In the genomic region with DNA sequence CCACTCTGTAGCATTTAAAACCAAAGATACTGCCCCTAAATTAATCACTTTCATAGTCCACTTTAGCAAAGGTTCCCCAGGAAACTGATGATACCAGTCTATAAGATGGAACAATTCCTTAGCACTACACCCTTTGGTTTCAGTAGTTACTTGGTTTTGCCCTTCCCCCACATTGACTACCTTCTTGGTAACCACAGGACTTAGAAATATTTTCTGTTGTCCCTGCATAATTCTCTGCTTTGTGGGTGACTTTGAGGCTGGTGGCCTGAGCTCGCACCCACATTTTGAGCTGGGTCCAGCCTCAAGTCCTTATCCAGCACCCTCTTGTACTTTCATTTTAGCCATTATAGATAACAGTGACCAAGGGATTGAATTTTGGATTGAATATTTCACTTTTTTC, we compare ENCODE assay signal across 30 cellular contexts. TPM values are rescaled to one million over a fixed set of nuclear protein-coding genes. Genes with fewer than 3 reads are reported as not detected.
DNase-seq lines count a peak whose midpoint lies in the region; ATAC-seq, FAIRE-seq and TF ChIP-seq lines count a peak whose summit lies in the region.
"Had no signal": no experiment of that assay in that cellular context is flagged by ENCODE, and none has a peak within 500 bp of the region (broad histone marks: within the 10 kb centered on the region; RNA-seq: fewer than 3 reads in every experiment).

No MANE protein-coding gene starts in this region.

- H3K36me3 ChIP-seq in liver (ENCODE audit: control insufficient read depth in 4 of 4, insufficient read depth in 3 of 4, low read depth in 1 of 4, low read length in 3 of 4) (peaks cover 6 to 38% (median 20%) of the 10 kb centered on the region in 4 donors), HepG2 (replicated peaks in 1 of 2; ENCODE audit: control insufficient read depth in 1 of 2, insufficient read depth in 2 of 2, low read length in 2 of 2) (peaks cover 18 to 81% of the 10 kb centered on the region in 2 experiments)

- DNase-seq in HepG2 (ENCODE audit: low spot score): no peak
- no peak for DNase-seq in chondrocyte (ENCODE audit: low spot score)
- DNase-seq in nephron progenitor cell: no peak
- DNase-seq in sciatic nerve (ENCODE audit: low spot score): no peak
- no peak for DNase-seq in natural killer cell
- no peak for DNase-seq in activated naive CD4-positive, alpha-beta T cell treated with anti-CD3 and anti-CD28 coated beads, Interleukin-2, amount 50 U/mL, for 72 hours (ENCODE audit: low spot score in 2 of 2)
- no peak for DNase-seq in middle frontal gyrus (ENCODE audit: extremely low spot score, low spot score)
- DNase-seq: activated CD4-positive, alpha-beta T cell treated with anti-CD3 and anti-CD28 coated beads, Interleukin-2, amount 10 ng/mL, durations not matched to agents 7 days and 5 days; activated CD8-positive, alpha-beta memory T cell treated with anti-CD3 and anti-CD28 coated beads, Interleukin-2, amount 10 ng/mL, durations not matched to agents 7 days and 5 days; activated naive CD4-positive, alpha-beta T cell; activated T-cell treated with anti-CD3 and anti-CD28 coated beads, Interleukin-2, amount 50 U/mL, for 48 hours; DMS153; effector memory CD8-positive, alpha-beta T cell; hippocampal formation; left cardiac atrium; NCI-H1105; NCI-H1930; NCI-H526; occipital lobe; spleen; stimulated activated CD4-positive, alpha-beta T cell treated with anti-CD3 and anti-CD28 coated beads, Interleukin-4, amount 100 ng/mL, for 1 hour had no signal

- H3K4me1 Mint-ChIP-seq in chondrocyte (ENCODE audit: low read depth) (peaks cover 35% of the 10 kb centered on the region), nephron progenitor cell (peaks cover 12% of the 10 kb centered on the region), natural killer cell (peaks cover 11 to 22% of the 10 kb centered on the region in 2 donors)
- H3K4me1 Mint-ChIP-seq: activated CD8-positive, alpha-beta memory T cell treated with anti-CD3 and anti-CD28 coated beads, Interleukin-2, amount 10 ng/mL, durations not matched to agents 7 days and 5 days had no signal

- H3K27me3 ChIP-seq in liver (ENCODE audit: control insufficient read depth in 4 of 4, insufficient read depth in 4 of 4, low read length in 3 of 4) (no peaks in the 10 kb centered on the region), HepG2 (ENCODE audit: control insufficient read depth in 1 of 2, insufficient read depth in 2 of 2, low read length in 2 of 2) (no peaks in the 10 kb centered on the region)
- H3K27me3 ChIP-seq: spleen, suprapubic skin had no signal

- no peak for TF ChIP-seq EP300 in HepG2 (IDR thresholded peaks at IDR 0.05; ENCODE audit: low read depth in 2 of 2, low read length in 2 of 2)
- TF ChIP-seq EP300 in HepG2 (CRISPR knock-in tag; IDR thresholded peaks at IDR 0.05; ENCODE audit: borderline replicate concordance): no peak

- BruUV-seq in HepG2 (replicated peaks; lab: Mats Ljungman, UMichigan): no TSS peak

- no peak for TF ChIP-seq POLR2A in HepG2 (IDR thresholded peaks at IDR 0.05; ENCODE audit: insufficient read depth in 1 of 2, low read depth in 2 of 2, low read length in 2 of 2)

- H4K20me1 ChIP-seq in HepG2 (ENCODE audit: insufficient read depth, low read length): no peaks in the 10 kb centered on the region

- ATAC-seq in HepG2 (no peak), sciatic nerve (no peak), natural killer cell (no peak)
- no peak for ATAC-seq in activated naive CD4-positive, alpha-beta T cell treated with anti-CD3 and anti-CD28 coated beads, Interleukin-2, amount 50 U/mL, for 72 hours
- ATAC-seq: activated CD8-positive, alpha-beta memory T cell treated with anti-CD3 and anti-CD28 coated beads, Interleukin-2, amount 10 ng/mL, durations not matched to agents 7 days and 5 days; effector memory CD8-positive, alpha-beta T cell; esophagus mucosa; left cardiac atrium had no signal

- in situ Hi-C loops in HepG2 (cut with HindIII; ENCODE audit: extremely low pct_ligation_motif_present, low pct_unique_long_range_greater_than_20kb): no loop called here

- WGBS in liver: 96% methylated on average over 1 of the region's 1 CpG
- WGBS in HepG2 (ENCODE audit: low lambda C conversion rate): 95% methylated on average over 1 of the region's 1 CpG

- H3K9ac ChIP-seq in liver (ENCODE audit: low read depth in 1 of 2, low read length in 2 of 2) (no peak overlapping the region), HepG2 (ENCODE audit: insufficient read depth, low read depth, low read length) (no peak overlapping the region)

- no peak for FAIRE-seq in HepG2 (lab: Jason Lieb, UNC)
- FAIRE-seq: A204.1, colon, frontal cortex, GM12892 had no signal

- intact Hi-C loops in HepG2 (cut with micrococcal nuclease; ENCODE audit: unreplicated experiment) (no loop called here), sciatic nerve (cut with DNase I) (no loop called here), natural killer cell (cut with micrococcal nuclease) (no loop called here)

- no peak overlapping the region for H3K4me3 ChIP-seq in liver (ENCODE audit: low read depth in 1 of 3, low read length in 3 of 3)
- H3K4me3 ChIP-seq in HepG2 (replicated peaks in 1 of 3; ENCODE audit: insufficient read depth in 1 of 3, low read depth in 2 of 3, low read length in 3 of 3): no peak overlapping the region
- H3K4me3 ChIP-seq: spleen, suprapubic skin had no signal

- H3K27me3 Mint-ChIP-seq in chondrocyte (ENCODE audit: low read depth): no peaks in the 10 kb centered on the region
- H3K27me3 Mint-ChIP-seq in nephron progenitor cell (ENCODE audit: low read depth, poor library complexity): no peaks in the 10 kb centered on the region
- no peaks in the 10 kb centered on the region for H3K27me3 Mint-ChIP-seq in natural killer cell (ENCODE audit: low read depth in 2 of 2)
- H3K27me3 Mint-ChIP-seq: activated CD4-positive, alpha-beta T cell treated with anti-CD3 and anti-CD28 coated beads, Interleukin-2, amount 10 ng/mL, durations not matched to agents 7 days and 5 days; activated CD8-positive, alpha-beta memory T cell treated with anti-CD3 and anti-CD28 coated beads, Interleukin-2, amount 10 ng/mL, durations not matched to agents 7 days and 5 days; effector memory CD8-positive, alpha-beta T cell; memory B cell had no signal

- H3K9me3 Mint-ChIP-seq in chondrocyte (ENCODE audit: low read depth): no peaks in the 10 kb centered on the region
- H3K9me3 Mint-ChIP-seq in nephron progenitor cell: no peaks in the 10 kb centered on the region
- no peaks in the 10 kb centered on the region for H3K9me3 Mint-ChIP-seq in natural killer cell
- H3K9me3 Mint-ChIP-seq in activated naive CD4-positive, alpha-beta T cell treated with anti-CD3 and anti-CD28 coated beads, Interleukin-2, amount 50 U/mL, for 72 hours: no peaks in the 10 kb centered on the region
- H3K9me3 Mint-ChIP-seq: activated CD4-positive, alpha-beta T cell treated with anti-CD3 and anti-CD28 coated beads, Interleukin-2, amount 10 ng/mL, durations not matched to agents 7 days and 5 days; effector memory CD8-positive, alpha-beta T cell; memory B cell had no signal

- no peak for TF ChIP-seq CTCF in liver (IDR thresholded peaks at IDR 0.05; ENCODE audit: low read depth, low read length, missing input control)
- no peak for TF ChIP-seq CTCF in HepG2 (CRISPR knock-in tag; IDR thresholded peaks at IDR 0.05)
- no peak for TF ChIP-seq CTCF in chondrocyte (IDR thresholded peaks at IDR 0.05)
- TF ChIP-seq CTCF in nephron progenitor cell (IDR thresholded peaks at IDR 0.05): no peak
- no peak for TF ChIP-seq CTCF in natural killer cell (IDR thresholded peaks at IDR 0.05)

- peaks cover 4% of the 10 kb centered on the region for H3K79me2 ChIP-seq in HepG2 (ENCODE audit: insufficient read depth, low read length)

- H3K4me1 ChIP-seq in liver (ENCODE audit: control insufficient read depth in 4 of 4, insufficient read depth in 4 of 4, low read length in 3 of 4) (peaks cover 8 to 26% (median 17%) of the 10 kb centered on the region in 4 donors), HepG2 (ENCODE audit: insufficient read depth, low read length) (peaks cover 23% of the 10 kb centered on the region)
- H3K4me1 ChIP-seq: suprapubic skin had no signal

- H3K27ac Mint-ChIP-seq in chondrocyte (ENCODE audit: unreplicated experiment): peak overlapping the region; percentile 78
- H3K27ac Mint-ChIP-seq in nephron progenitor cell: peak overlapping the region; percentile 85
- H3K27ac Mint-ChIP-seq in natural killer cell: peak overlapping the region in 1 of 2 donors; percentile 58
- H3K27ac Mint-ChIP-seq in activated naive CD4-positive, alpha-beta T cell treated with anti-CD3 and anti-CD28 coated beads, Interleukin-2, amount 50 U/mL, for 72 hours: peak overlapping the region in 1 of 2 donors; percentile 3
- H3K27ac Mint-ChIP-seq: activated CD4-positive, alpha-beta T cell treated with anti-CD3 and anti-CD28 coated beads, Interleukin-2, amount 10 ng/mL, durations not matched to agents 7 days and 5 days; activated CD8-positive, alpha-beta memory T cell treated with anti-CD3 and anti-CD28 coated beads, Interleukin-2, amount 10 ng/mL, durations not matched to agents 7 days and 5 days; memory B cell had no signal

- no peaks in the 10 kb centered on the region for H3K9me3 ChIP-seq in liver (ENCODE audit: control insufficient read depth in 4 of 4, low read length in 3 of 4)
- no peaks in the 10 kb centered on the region for H3K9me3 ChIP-seq in HepG2 (ENCODE audit: low read length)
- H3K9me3 ChIP-seq: spleen, suprapubic skin had no signal

- H3K4me3 Mint-ChIP-seq in chondrocyte (ENCODE audit: unreplicated experiment): peak overlapping the region; percentile 0
- H3K4me3 Mint-ChIP-seq in nephron progenitor cell: no peak overlapping the region
- H3K4me3 Mint-ChIP-seq in natural killer cell: no peak overlapping the region
- H3K4me3 Mint-ChIP-seq: activated CD4-positive, alpha-beta T cell treated with anti-CD3 and anti-CD28 coated beads, Interleukin-2, amount 10 ng/mL, durations not matched to agents 7 days and 5 days; activated CD8-positive, alpha-beta memory T cell treated with anti-CD3 and anti-CD28 coated beads, Interleukin-2, amount 10 ng/mL, durations not matched to agents 7 days and 5 days; effector memory CD8-positive, alpha-beta T cell; memory B cell had no signal

- no peak overlapping the region for H3K4me2 ChIP-seq in HepG2 (ENCODE audit: low read depth, low read length)

- POLR2A ChIA-PET in HepG2 (lab: Yijun Ruan, JAX): interaction anchor here (0.7 to 0.9 kb wide), 2 partner anchors 24 to 34 kb away, joined by 3 read pairs; partner anchors contain the start of gene SLC39A6

- no peak for TF ChIP-seq RAD21 in liver (IDR thresholded peaks at IDR 0.05)
- TF ChIP-seq RAD21 in HepG2 (CRISPR knock-in tag; IDR thresholded peaks at IDR 0.05): no peak

- H3K27ac ChIP-seq in liver (ENCODE audit: low read depth in 1 of 2, low read length in 2 of 2): peak overlapping the region; percentile 61 to 72
- no peak overlapping the region for H3K27ac ChIP-seq in HepG2 (ENCODE audit: extremely low read length, insufficient read depth, low read length)
- H3K27ac ChIP-seq: HL-60, suprapubic skin had no signal

- H3K36me3 Mint-ChIP-seq in chondrocyte (ENCODE audit: low read depth) (peaks cover 36% of the 10 kb centered on the region), nephron progenitor cell (ENCODE audit: low read depth) (peaks cover 70% of the 10 kb centered on the region), natural killer cell (peaks cover 15% of the 10 kb centered on the region)
- peaks cover 19 to 33% of the 10 kb centered on the region in 2 donors for H3K36me3 Mint-ChIP-seq in activated naive CD4-positive, alpha-beta T cell treated with anti-CD3 and anti-CD28 coated beads, Interleukin-2, amount 50 U/mL, for 72 hours

- H2AFZ ChIP-seq in HepG2 (ENCODE audit: low read length): no peak overlapping the region

- CTCF ChIA-PET in HepG2 (lab: Yijun Ruan, JAX; ENCODE audit: low intra/inter-chr PET ratio, low total read pairs): no interaction called here

RNA-seq across cellular contexts. Expression of gene ELP2, which starts 23.1 kb away (rescaled TPM):
- total RNA-seq in liver (10 to 100 TPM; 51.7 to 78.1 TPM), HepG2 (2016; rRNA removed; fragmentation: Illumina TruSeq; extraction: Trizol) (100 and 121 TPM in 2 replicates), chondrocyte (67.1 to 77.2 TPM (median 70.5 TPM) in 3 replicates), sciatic nerve (109 TPM), natural killer cell (100 to 1,000 TPM; 119 to 135 (median 129) TPM)
- polyA plus RNA-seq in liver (10 to 100 TPM; 27.3 to 50.0 TPM), HepG2 (2011; rRNA removed) (85.0 and 98.7 TPM in 2 replicates)
- total RNA-seq in HepG2 (2016; cell fraction: cytosol; rRNA removed; fragmentation: Illumina TruSeq; extraction: Trizol; ENCODE audit: low read depth): 22.9 and 29.1 TPM in 2 replicates
- 97.6 and 122 TPM in 2 replicates for total RNA-seq in HepG2 (2016; cell fraction: insoluble cytoplasmic fraction; rRNA removed; fragmentation: Illumina TruSeq; extraction: Trizol)
- 29.2 and 32.8 TPM in 2 replicates for total RNA-seq in HepG2 (2016; cell fraction: membrane; rRNA removed; fragmentation: Illumina TruSeq; extraction: Trizol)
- 120 and 133 TPM in 2 replicates for total RNA-seq in HepG2 (2016; cell fraction: nucleus; rRNA removed; fragmentation: Illumina TruSeq; extraction: Trizol)
- polyA plus RNA-seq in HepG2 (2011; cell fraction: cytosol; rRNA removed): 45.2 and 52.1 TPM in 2 replicates
- 82.7 and 92.7 TPM in 2 replicates for polyA plus RNA-seq in HepG2 (2011; cell fraction: nucleus; rRNA removed)
- polyA plus RNA-seq in HepG2 (2012): 91.8 and 96.5 TPM in 2 replicates
- 7.6 and 9.7 TPM in 2 replicates for polyA plus RNA-seq in HepG2 (2016; cell fraction: cytosol; fragmentation: Illumina TruSeq; extraction: Trizol; ENCODE audit: low read depth)
- 72.7 and 77.3 TPM in 2 replicates for polyA plus RNA-seq in HepG2 (2016; cell fraction: insoluble cytoplasmic fraction; fragmentation: Illumina TruSeq; extraction: Trizol; ENCODE audit: low read depth)
- 13.0 and 14.3 TPM in 2 replicates for polyA plus RNA-seq in HepG2 (2016; cell fraction: membrane; fragmentation: Illumina TruSeq; extraction: Trizol; ENCODE audit: low read depth)
- polyA plus RNA-seq in HepG2 (2016; cell fraction: nucleus; fragmentation: Illumina TruSeq; extraction: Trizol; ENCODE audit: insufficient read depth, low read depth): 146 and 148 TPM in 2 replicates
- 232 and 371 TPM in 2 replicates for polyA minus RNA-seq in HepG2 (2011; rRNA and poly(A)+ RNA removed; ENCODE audit: low replicate concordance)
- 33.5 and 40.7 TPM in 2 replicates for polyA minus RNA-seq in HepG2 (2011; cell fraction: cytosol; rRNA and poly(A)+ RNA removed)
- 216 and 227 TPM in 2 replicates for polyA minus RNA-seq in HepG2 (2011; cell fraction: nucleus; rRNA and poly(A)+ RNA removed)
- 100 to 1,000 TPM; 109 to 110 TPM for total RNA-seq in activated naive CD4-positive, alpha-beta T cell treated with anti-CD3 and anti-CD28 coated beads, Interleukin-2, amount 50 U/mL, for 72 hours

RNA-seq across cellular contexts. Expression of gene SLC39A6, which starts 23.6 kb away (rescaled TPM):
- total RNA-seq in liver (10 to 100 TPM; 10.3 to 16.6 TPM), HepG2 (2016; rRNA removed; fragmentation: Illumina TruSeq; extraction: Trizol) (30.6 and 41.7 TPM in 2 replicates), chondrocyte (84.9 to 89.9 TPM (median 86.4 TPM) in 3 replicates), sciatic nerve (41.1 TPM), natural killer cell (10 to 100 TPM; 15.2 to 18.8 (median 18.1) TPM)
- polyA plus RNA-seq in liver (1 to 10 TPM; 4.6 to 6.3 TPM), HepG2 (2011; rRNA removed) (53.5 and 59.2 TPM in 2 replicates)
- total RNA-seq in HepG2 (2016; cell fraction: cytosol; rRNA removed; fragmentation: Illumina TruSeq; extraction: Trizol; ENCODE audit: low read depth): 4.5 and 4.8 TPM in 2 replicates
- 30.1 and 41.9 TPM in 2 replicates for total RNA-seq in HepG2 (2016; cell fraction: insoluble cytoplasmic fraction; rRNA removed; fragmentation: Illumina TruSeq; extraction: Trizol)
- total RNA-seq in HepG2 (2016; cell fraction: membrane; rRNA removed; fragmentation: Illumina TruSeq; extraction: Trizol): 15.0 and 16.1 TPM in 2 replicates
- total RNA-seq in HepG2 (2016; cell fraction: nucleus; rRNA removed; fragmentation: Illumina TruSeq; extraction: Trizol): 43.0 and 47.6 TPM in 2 replicates
- 39.3 and 51.6 TPM in 2 replicates for polyA plus RNA-seq in HepG2 (2011; cell fraction: cytosol; rRNA removed)
- polyA plus RNA-seq in HepG2 (2011; cell fraction: nucleus; rRNA removed): 21.3 and 24.4 TPM in 2 replicates
- polyA plus RNA-seq in HepG2 (2012): 27.8 and 30.5 TPM in 2 replicates
- polyA plus RNA-seq in HepG2 (2016; cell fraction: cytosol; fragmentation: Illumina TruSeq; extraction: Trizol; ENCODE audit: low read depth): 2.1 and 2.7 TPM in 2 replicates
- polyA plus RNA-seq in HepG2 (2016; cell fraction: insoluble cytoplasmic fraction; fragmentation: Illumina TruSeq; extraction: Trizol; ENCODE audit: low read depth): 21.0 and 25.3 TPM in 2 replicates
- polyA plus RNA-seq in HepG2 (2016; cell fraction: membrane; fragmentation: Illumina TruSeq; extraction: Trizol; ENCODE audit: low read depth): 6.7 and 7.1 TPM in 2 replicates
- 40.3 and 40.6 TPM in 2 replicates for polyA plus RNA-seq in HepG2 (2016; cell fraction: nucleus; fragmentation: Illumina TruSeq; extraction: Trizol; ENCODE audit: insufficient read depth, low read depth)
- polyA minus RNA-seq in HepG2 (2011; rRNA and poly(A)+ RNA removed; ENCODE audit: low replicate concordance): 47.6 and 205 TPM in 2 replicates
- 21.0 and 24.8 TPM in 2 replicates for polyA minus RNA-seq in HepG2 (2011; cell fraction: cytosol; rRNA and poly(A)+ RNA removed)
- polyA minus RNA-seq in HepG2 (2011; cell fraction: nucleus; rRNA and poly(A)+ RNA removed): 22.9 and 37.0 TPM in 2 replicates
- total RNA-seq in activated naive CD4-positive, alpha-beta T cell treated with anti-CD3 and anti-CD28 coated beads, Interleukin-2, amount 50 U/mL, for 72 hours: 10 to 100 TPM; 22.7 to 33.4 TPM

RNA-seq across cellular contexts. Expression of gene MOCOS, which starts 34.5 kb away (rescaled TPM):
- total RNA-seq in liver (10 to 100 TPM in 1 of 2 donors, 1 to 10 TPM in 1; 1.9 to 27.0 TPM), HepG2 (2016; rRNA removed; fragmentation: Illumina TruSeq; extraction: Trizol) (15.4 and 20.0 TPM in 2 replicates), chondrocyte (6.7 to 15.7 TPM (median 13.2 TPM) in 3 replicates), sciatic nerve (6.4 TPM), natural killer cell (under 1 TPM; 0.10 to 0.24 (median 0.16) TPM)
- polyA plus RNA-seq in liver (10 to 100 TPM; 13.0 to 20.9 TPM), HepG2 (2011; rRNA removed) (7.7 and 10.1 TPM in 2 replicates)
- total RNA-seq in HepG2 (2016; cell fraction: cytosol; rRNA removed; fragmentation: Illumina TruSeq; extraction: Trizol; ENCODE audit: low read depth): 6.6 TPM in 2 replicates
- total RNA-seq in HepG2 (2016; cell fraction: insoluble cytoplasmic fraction; rRNA removed; fragmentation: Illumina TruSeq; extraction: Trizol): 16.3 and 19.1 TPM in 2 replicates
- 9.0 TPM in 2 replicates for total RNA-seq in HepG2 (2016; cell fraction: membrane; rRNA removed; fragmentation: Illumina TruSeq; extraction: Trizol)
- total RNA-seq in HepG2 (2016; cell fraction: nucleus; rRNA removed; fragmentation: Illumina TruSeq; extraction: Trizol): 10.5 and 13.5 TPM in 2 replicates
- 6.0 and 7.8 TPM in 2 replicates for polyA plus RNA-seq in HepG2 (2011; cell fraction: cytosol; rRNA removed)
- 9.4 and 10.7 TPM in 2 replicates for polyA plus RNA-seq in HepG2 (2011; cell fraction: nucleus; rRNA removed)
- polyA plus RNA-seq in HepG2 (2012): 7.5 and 8.7 TPM in 2 replicates
- 2.9 and 3.1 TPM in 2 replicates for polyA plus RNA-seq in HepG2 (2016; cell fraction: cytosol; fragmentation: Illumina TruSeq; extraction: Trizol; ENCODE audit: low read depth)
- 21.6 and 25.3 TPM in 2 replicates for polyA plus RNA-seq in HepG2 (2016; cell fraction: insoluble cytoplasmic fraction; fragmentation: Illumina TruSeq; extraction: Trizol; ENCODE audit: low read depth)
- 7.1 and 8.1 TPM in 2 replicates for polyA plus RNA-seq in HepG2 (2016; cell fraction: membrane; fragmentation: Illumina TruSeq; extraction: Trizol; ENCODE audit: low read depth)
- polyA plus RNA-seq in HepG2 (2016; cell fraction: nucleus; fragmentation: Illumina TruSeq; extraction: Trizol; ENCODE audit: insufficient read depth, low read depth): 13.4 and 18.9 TPM in 2 replicates
- polyA minus RNA-seq in HepG2 (2011; rRNA and poly(A)+ RNA removed; ENCODE audit: low replicate concordance): 28.6 and 205 TPM in 2 replicates
- 9.8 and 12.9 TPM in 2 replicates for polyA minus RNA-seq in HepG2 (2011; cell fraction: cytosol; rRNA and poly(A)+ RNA removed)
- 16.5 and 21.5 TPM in 2 replicates for polyA minus RNA-seq in HepG2 (2011; cell fraction: nucleus; rRNA and poly(A)+ RNA removed)
- total RNA-seq in activated naive CD4-positive, alpha-beta T cell treated with anti-CD3 and anti-CD28 coated beads, Interleukin-2, amount 50 U/mL, for 72 hours: under 1 TPM; 0.19 to 0.36 TPM
